In genomic region chr19:52028027-52028779, GRCh38 we compare ENCODE assay signal across 8 cellular contexts. TPM values are rescaled to one million over a fixed set of nuclear protein-coding genes. Genes with fewer than 3 reads are reported as not detected.
DNase-seq lines count a peak whose midpoint lies in the region; ATAC-seq and TF ChIP-seq lines count a peak whose summit lies in the region.

Gene ZNF614 (minus strand): TSS chr19:52028379. CDS start chr19:52025745, 2,634 bp downstream.

- H3K4me3 ChIP-seq in lower lobe of right lung: peak within 1 kb of the TSS; percentile 78

- TF ChIP-seq CTCF in CD14-positive monocyte (IDR thresholded peaks at IDR 0.05) (no peak), lower lobe of right lung (IDR thresholded peaks at IDR 0.05) (no peak)

- no peaks in the 10 kb centered on the region for H3K27me3 ChIP-seq in lower lobe of right lung (ENCODE audit: low read depth)

- peak within 1 kb of the TSS; percentile 95 to 99 (median 98) for H3K27ac Mint-ChIP-seq in CD14-positive monocyte

- H3K36me3 ChIP-seq in lower lobe of right lung: peaks cover 26% of the 10 kb centered on the region

- peak within 1 kb of the TSS; percentile 92 to 98 for H3K4me3 Mint-ChIP-seq in CD14-positive monocyte

- DNase-seq in CD14-positive monocyte (ENCODE audit: low spot score) (peak; percentile 87), NCI-H748 treated with DMSO at 0.1 percent for 48 hours (lab: John Stamatoyannopoulos, UW) (peak; percentile 85), ecto neural progenitor cell (ENCODE audit: low spot score) (peak; percentile 91), lower lobe of right lung (peak; percentile 92)
- DNase-seq in activated CD8-positive, alpha-beta memory T cell treated with anti-CD3 and anti-CD28 coated beads for 1 hour (ENCODE audit: extremely low read depth in 1 of 2, low read depth in 1 of 2): peak; percentile 57 to 75
- peak; percentile 77 to 82 for DNase-seq in stimulated activated CD4-positive, alpha-beta T cell treated with anti-CD3 and anti-CD28 coated beads, Interleukin-4, amount 100 ng/mL, for 48 hours (ENCODE audit: low read depth in 2 of 2)

- intact Hi-C loops in CD14-positive monocyte (cut with micrococcal nuclease): loop anchor here in 1 of 2 donors (1.0 to 10.0 kb wide), 3 partner anchors 20 to 167 kb away; partner anchors contain the start of genes PPP2R1A, ZNF350 and ZNF615
- intact Hi-C loops in lower lobe of right lung (cut with DNase I): no loop called here

- H3K27ac ChIP-seq in lower lobe of right lung: peak within 1 kb of the TSS; percentile 91

- peaks cover 17% of the 10 kb centered on the region for H3K4me1 ChIP-seq in lower lobe of right lung

- H3K36me3 Mint-ChIP-seq in CD14-positive monocyte: peaks cover 33 to 43% of the 10 kb centered on the region in 2 donors

- ATAC-seq in GM19351 (IDR thresholded peaks at IDR 0.05; ENCODE audit: unreplicated experiment) (peak; percentile 83), HG03520 (IDR thresholded peaks at IDR 0.05; ENCODE audit: unreplicated experiment) (peak; percentile 86), lower lobe of right lung (peak; percentile 98 to 99)

- peaks cover 44 to 86% (median 78%) of the 10 kb centered on the region in 7 donors for H3K9me3 Mint-ChIP-seq in CD14-positive monocyte

- no peaks in the 10 kb centered on the region for H3K27me3 Mint-ChIP-seq in CD14-positive monocyte (ENCODE audit: low read depth in 3 of 3)

- peaks cover 52% of the 10 kb centered on the region for H3K9me3 ChIP-seq in lower lobe of right lung

- peaks cover 21% of the 10 kb centered on the region for H3K4me1 Mint-ChIP-seq in CD14-positive monocyte

RNA-seq across cellular contexts. Expression of gene ZNF614, which starts in this region (rescaled TPM):
- polyA plus RNA-seq in CD14-positive monocyte: 1 to 10 TPM; 1.0 to 3.1 TPM
- 7.1 TPM for total RNA-seq in lower lobe of right lung

Comparison
In these comparisons a context has a peak if more than half of its experiments do, and no peak if none do; other contexts are left out.
1. Peak in every context shown above with its lines: DNase-seq, ATAC-seq, H3K4me3 ChIP-seq and H3K27ac ChIP-seq.